In genomic region chr11:125376856-125377255, GRCh38 we compare ENCODE assay signal across 24 cellular contexts.
DNase-seq lines count a peak whose midpoint lies in the region; ATAC-seq and TF ChIP-seq lines count a peak whose summit lies in the region.
"Had no signal": no experiment of that assay in that cellular context is flagged by ENCODE, and none has a peak within 500 bp of the region (broad histone marks: within the 10 kb centered on the region; RNA-seq: fewer than 3 reads in every experiment).

No MANE protein-coding gene starts in this region.

- peak in 2 of 4 donors; percentile 51 to 67 for ATAC-seq in psoas muscle
- ATAC-seq in CD4-positive, alpha-beta T cell (ENCODE audit: poor library complexity) = no peak
- ATAC-seq in stimulated activated naive CD8-positive, alpha-beta T cell treated with anti-CD3 and anti-CD28 coated beads, Interleukin-15, amount 100 ng/mL, for 72 hours = no peak
- ATAC-seq in effector memory CD8-positive, alpha-beta T cell (replicated peaks) = no peak
- ATAC-seq: activated CD8-positive, alpha-beta T cell treated with anti-CD3 and anti-CD28 coated beads, Interleukin-2, amount 10 ng/mL, durations not matched to agents 7 days and 5 days; CD8-positive, alpha-beta T cell had no signal

- H3K9me3 ChIP-seq in esophagus muscularis mucosa (no peaks in the 10 kb centered on the region), psoas muscle (no peaks in the 10 kb centered on the region)
- no peaks in the 10 kb centered on the region for H3K9me3 ChIP-seq in CD4-positive, alpha-beta T cell (ENCODE audit: control insufficient read depth, low read length)

- 42% methylated on average over 5 of the region's 5 CpGs for WGBS in esophagus muscularis mucosa
- 37 to 51% (median 40%) methylated on average over 5 of the region's 5 CpGs for WGBS in psoas muscle, 3 donors

- peak; percentile 71 for DNase-seq in G401 (ENCODE audit: low spot score)
- peak; percentile 32 for DNase-seq in NCI-H69 (lab: John Stamatoyannopoulos, UW)
- DNase-seq in esophagus muscularis mucosa (ENCODE audit: extremely low spot score) = no peak
- no peak for DNase-seq in psoas muscle
- no peak for DNase-seq in CD4-positive, alpha-beta T cell
- DNase-seq in stimulated activated naive CD8-positive, alpha-beta T cell treated with anti-CD3 and anti-CD28 coated beads, Interleukin-15, amount 100 ng/mL, for 72 hours = no peak
- no peak for DNase-seq in mucosa of gallbladder (ENCODE audit: low spot score)
- DNase-seq in effector memory CD8-positive, alpha-beta T cell = no peak
- DNase-seq: activated CD4-positive, CD25-positive, alpha-beta regulatory T cell treated with anti-CD3 and anti-CD28 coated beads, Interleukin-2, amount 50 U/mL, for 72 hours; activated CD8-positive, alpha-beta T cell treated with anti-CD3 and anti-CD28 coated beads, Interleukin-2, amount 10 ng/mL, durations not matched to agents 7 days and 5 days; activated naive CD4-positive, alpha-beta T cell treated with anti-CD3 and anti-CD28 coated beads for 36 hours; activated T-cell treated with anti-CD3 and anti-CD28 coated beads, Interleukin-2, amount 50 U/mL, for 48 hours; CD8-positive, alpha-beta T cell; foreskin fibroblast; islet precursor cell; naive B cell; NCI-H2029 treated with DMSO at 0.1 percent for 48 hours; small intestine; stimulated activated CD4-positive, alpha-beta T cell treated with anti-CD3 and anti-CD28 coated beads, Interleukin-2, amount 100 ng/mL, for 48 hours; stimulated activated naive CD4-positive, alpha-beta T cell treated with Interleukin-2 at 50 U/mL for 16 hours; SW 1271 had no signal

- TF ChIP-seq CTCF in esophagus muscularis mucosa (IDR thresholded peaks at IDR 0.05) (no peak), psoas muscle (IDR thresholded peaks at IDR 0.05) (no peak)
- no peak for TF ChIP-seq CTCF in CD4-positive, alpha-beta T cell (IDR thresholded peaks at IDR 0.05)

- no peak for TF ChIP-seq EP300 in esophagus muscularis mucosa (IDR thresholded peaks at IDR 0.05)

- H3K4me1 ChIP-seq in esophagus muscularis mucosa = peaks cover 19 to 39% (median 30%) of the 10 kb centered on the region in 4 donors
- peaks cover 61% of the 10 kb centered on the region for H3K4me1 ChIP-seq in psoas muscle

- peaks cover 60% of the 10 kb centered on the region for H3K27me3 Mint-ChIP-seq in CD4-positive, alpha-beta T cell
- H3K27me3 Mint-ChIP-seq in stimulated activated naive CD8-positive, alpha-beta T cell treated with anti-CD3 and anti-CD28 coated beads, Interleukin-15, amount 100 ng/mL, for 72 hours = peaks cover 84% of the 10 kb centered on the region
- H3K27me3 Mint-ChIP-seq in effector memory CD8-positive, alpha-beta T cell = peaks cover 85 to 99% of the 10 kb centered on the region in 2 donors

- H3K27me3 ChIP-seq in esophagus muscularis mucosa (no peaks in the 10 kb centered on the region), psoas muscle (ENCODE audit: insufficient read depth in 3 of 3, low read length in 2 of 3) (no peaks in the 10 kb centered on the region)
- H3K27me3 ChIP-seq in CD4-positive, alpha-beta T cell (ENCODE audit: control insufficient read depth, insufficient read depth, low read length) = peaks cover 15% of the 10 kb centered on the region

- no peaks in the 10 kb centered on the region for H3K36me3 Mint-ChIP-seq in CD4-positive, alpha-beta T cell (ENCODE audit: low read depth)
- H3K36me3 Mint-ChIP-seq in effector memory CD8-positive, alpha-beta T cell (ENCODE audit: insufficient read depth) = peaks cover 2% of the 10 kb centered on the region
- H3K36me3 Mint-ChIP-seq: CD8-positive, alpha-beta T cell; memory B cell; naive B cell; type B pancreatic cell had no signal

- intact Hi-C loops in esophagus muscularis mucosa (cut with DNase I) (no loop called here), psoas muscle (cut with DNase I) (loop anchor here in 1 of 2 donors (2.0 kb wide), 1 partner anchor 24 kb away; no protein-coding TSS in a partner anchor)
- intact Hi-C loops in CD4-positive, alpha-beta T cell (cut with DNase I, micrococcal nuclease) = no loop called here

- POLR2A ChIA-PET in CD4-positive, alpha-beta T cell (lab: Charles Lee) = no interaction called here

- H3K9me3 Mint-ChIP-seq in CD4-positive, alpha-beta T cell = no peaks in the 10 kb centered on the region
- H3K9me3 Mint-ChIP-seq in stimulated activated naive CD8-positive, alpha-beta T cell treated with anti-CD3 and anti-CD28 coated beads, Interleukin-15, amount 100 ng/mL, for 72 hours = no peaks in the 10 kb centered on the region
- H3K9me3 Mint-ChIP-seq in effector memory CD8-positive, alpha-beta T cell = no peaks in the 10 kb centered on the region
- H3K9me3 Mint-ChIP-seq: activated naive CD4-positive, alpha-beta T cell treated with anti-CD3 and anti-CD28 coated beads for 36 hours; CD8-positive, alpha-beta T cell; H9; memory B cell; naive B cell; type B pancreatic cell had no signal

- no peak overlapping the region for H3K4me3 ChIP-seq in esophagus muscularis mucosa
- H3K4me3 ChIP-seq in psoas muscle = peak overlapping the region; percentile 22

- in situ Hi-C loops in G401 (cut with HindIII; ENCODE audit: low sequenced_read_pairs) = no loop called here

- no peak for TF ChIP-seq POLR2A in esophagus muscularis mucosa (IDR thresholded peaks at IDR 0.05; ENCODE audit: low read depth)

- no peak overlapping the region for H3K4me3 Mint-ChIP-seq in CD4-positive, alpha-beta T cell
- H3K4me3 Mint-ChIP-seq in stimulated activated naive CD8-positive, alpha-beta T cell treated with anti-CD3 and anti-CD28 coated beads, Interleukin-15, amount 100 ng/mL, for 72 hours = no peak overlapping the region
- H3K4me3 Mint-ChIP-seq in effector memory CD8-positive, alpha-beta T cell = no peak overlapping the region
- H3K4me3 Mint-ChIP-seq: activated CD8-positive, alpha-beta T cell treated with anti-CD3 and anti-CD28 coated beads, Interleukin-2, amount 10 ng/mL, durations not matched to agents 7 days and 5 days; activated naive CD4-positive, alpha-beta T cell treated with anti-CD3 and anti-CD28 coated beads for 36 hours; CD8-positive, alpha-beta T cell; H9; memory B cell; type B pancreatic cell had no signal

- H3K4me1 Mint-ChIP-seq in CD4-positive, alpha-beta T cell (ENCODE audit: low read depth) = no peaks in the 10 kb centered on the region
- H3K4me1 Mint-ChIP-seq in stimulated activated naive CD8-positive, alpha-beta T cell treated with anti-CD3 and anti-CD28 coated beads, Interleukin-15, amount 100 ng/mL, for 72 hours = no peaks in the 10 kb centered on the region
- peaks cover 0 to 2% of the 10 kb centered on the region in 2 donors for H3K4me1 Mint-ChIP-seq in effector memory CD8-positive, alpha-beta T cell (ENCODE audit: low read depth in 2 of 2)
- H3K4me1 Mint-ChIP-seq: memory B cell, naive B cell had no signal

- H3K27ac ChIP-seq in esophagus muscularis mucosa (replicated peaks in 1 of 4) (peak overlapping the region; percentile 53 to 77 (median 72)), psoas muscle (peak overlapping the region; percentile 85)
- no peak overlapping the region for H3K27ac ChIP-seq in CD4-positive, alpha-beta T cell (ENCODE audit: low read depth, low read length)

- CTCF ChIA-PET in CD4-positive, alpha-beta T cell (lab: Charles Lee) = no interaction called here

- no peaks in the 10 kb centered on the region for H3K36me3 ChIP-seq in esophagus muscularis mucosa
- no peaks in the 10 kb centered on the region for H3K36me3 ChIP-seq in psoas muscle (ENCODE audit: insufficient read depth in 1 of 2, low read depth in 1 of 2)

- H3K27ac Mint-ChIP-seq in CD4-positive, alpha-beta T cell = no peak overlapping the region
- no peak overlapping the region for H3K27ac Mint-ChIP-seq in stimulated activated naive CD8-positive, alpha-beta T cell treated with anti-CD3 and anti-CD28 coated beads, Interleukin-15, amount 100 ng/mL, for 72 hours
- H3K27ac Mint-ChIP-seq in effector memory CD8-positive, alpha-beta T cell = no peak overlapping the region
- H3K27ac Mint-ChIP-seq: activated CD8-positive, alpha-beta T cell treated with anti-CD3 and anti-CD28 coated beads, Interleukin-2, amount 10 ng/mL, durations not matched to agents 7 days and 5 days; activated naive CD4-positive, alpha-beta T cell treated with anti-CD3 and anti-CD28 coated beads for 36 hours; CD8-positive, alpha-beta T cell; H9; memory B cell; naive B cell; type B pancreatic cell had no signal

Comparison
In these comparisons a context has a peak if more than half of its experiments do, and no peak if none do; other contexts are left out.
1. DNase-seq: peak in G401 (single experiment) and NCI-H69 (single experiment); none in esophagus muscularis mucosa (single experiment), psoas muscle (0 of 2), CD4-positive, alpha-beta T cell (0 of 10), stimulated activated naive CD8-positive, alpha-beta T cell treated with anti-CD3 and anti-CD28 coated beads, Interleukin-15, amount 100 ng/mL, for 72 hours (0 of 2), mucosa of gallbladder (single experiment) and effector memory CD8-positive, alpha-beta T cell (0 of 3).